22 cellular contexts compared by ENCODE assay signal in the genomic region with DNA sequence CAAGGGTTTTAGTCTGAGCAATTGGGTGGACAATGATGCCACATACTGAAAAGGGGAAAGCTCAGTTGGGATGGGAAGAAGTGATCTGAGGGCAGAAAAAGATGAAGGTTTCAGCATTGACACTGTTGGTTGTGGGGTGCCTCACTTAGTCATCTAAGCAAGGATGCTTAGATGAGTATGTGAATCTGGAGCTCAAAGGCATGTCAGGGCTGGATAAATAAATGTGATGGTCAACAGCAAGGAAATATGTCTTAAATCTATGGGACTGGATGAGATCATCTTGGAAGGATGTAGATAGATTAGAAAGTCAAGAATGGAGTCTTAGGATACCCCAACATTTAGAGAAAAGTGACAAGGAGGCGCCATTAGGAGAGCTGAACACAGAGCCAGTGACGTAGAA.
DNase-seq lines count a peak whose midpoint lies in the region; ATAC-seq, FAIRE-seq and TF ChIP-seq lines count a peak whose summit lies in the region.
"Had no signal": no experiment of that assay in that cellular context is flagged by ENCODE, and none has a peak within 500 bp of the region (broad histone marks: within the 10 kb centered on the region; RNA-seq: fewer than 3 reads in every experiment).

No MANE protein-coding gene starts in this region.

- H3K9me3 Mint-ChIP-seq in activated CD4-positive, alpha-beta T cell treated with anti-CD3 and anti-CD28 coated beads, Interleukin-2, amount 10 ng/mL, durations not matched to agents 7 days and 5 days, result no peaks in the 10 kb centered on the region

- H3K27me3 Mint-ChIP-seq in activated CD4-positive, alpha-beta T cell treated with anti-CD3 and anti-CD28 coated beads, Interleukin-2, amount 10 ng/mL, durations not matched to agents 7 days and 5 days, result no peaks in the 10 kb centered on the region
- H3K27me3 Mint-ChIP-seq: CD4-positive, alpha-beta memory T cell had no signal

- H2AFZ ChIP-seq in IMR-90 (replicated peaks; ENCODE audit: low read length, poor library complexity) (peak overlapping the region; percentile 40), H1 (ENCODE audit: low read length) (no peak overlapping the region)
- H2AFZ ChIP-seq: GM23248 had no signal

- no peak for ATAC-seq in IMR-90 (ENCODE audit: low read depth)
- ATAC-seq in GM21786 (IDR thresholded peaks at IDR 0.05; ENCODE audit: unreplicated experiment), result no peak

- dilution Hi-C loops in IMR-90 (cut with HindIII; ENCODE audit: low sequenced_read_pairs, unreplicated experiment), result no loop called here

- H3K18ac ChIP-seq in IMR-90 (ENCODE audit: low read depth, low read length), result peak overlapping the region; percentile 74
- no peak overlapping the region for H3K18ac ChIP-seq in H1 (ENCODE audit: extremely low read depth, low read length)

- H2AK5ac ChIP-seq in IMR-90 (ENCODE audit: low read depth, low read length) (peak overlapping the region; percentile 92), H1 (ENCODE audit: low read depth, low read length) (no peak overlapping the region)

- CTCF ChIA-PET in IMR-90 (lab: Yijun Ruan, JAX), result no interaction called here
- CTCF ChIA-PET in H1 (lab: Charles Lee; ENCODE audit: partially characterized antibody), result interaction anchor here (0.7 to 0.8 kb wide), 2 partner anchors 44 to 108 kb away, joined by 3 read pairs; no protein-coding TSS in a partner anchor
- CTCF ChIA-PET in activated CD4-positive, alpha-beta T cell treated with anti-CD3 and anti-CD28 coated beads, Interleukin-2, amount 10 ng/mL, durations not matched to agents 7 days and 5 days (lab: Charles Lee), result no interaction called here

- H3K27me3 ChIP-seq in IMR-90 (ENCODE audit: control insufficient read depth, insufficient read depth, low read length), result no peaks in the 10 kb centered on the region
- H3K27me3 ChIP-seq in H1 (replicated peaks in 1 of 4; ENCODE audit: control insufficient read depth in 3 of 4, extremely low read depth in 1 of 4, insufficient read depth in 3 of 4, low read length in 3 of 4), result no peaks in the 10 kb centered on the region

- TF ChIP-seq CTCF in IMR-90 (conservative IDR thresholded peaks at IDR 0.05; ENCODE audit: low read depth, low read length) (no peak), H1 (IDR thresholded peaks at IDR 0.05; ENCODE audit: control extremely low read depth in 1 of 3, insufficient read depth in 1 of 3, low read depth in 1 of 3, low read length in 3 of 3) (no peak), GM10266 (IDR thresholded peaks at IDR 0.05; ENCODE audit: control insufficient read depth, insufficient read depth, low read depth, missing control alignments) (no peak)

- H3K9me1 ChIP-seq in IMR-90 (ENCODE audit: insufficient read depth, low read length), result peaks cover 21% of the 10 kb centered on the region; the same call in 1 of the 2 replicates

- H2BK20ac ChIP-seq in IMR-90 (ENCODE audit: low read depth, low read length), result peak overlapping the region; percentile 97
- H2BK20ac ChIP-seq in H1 (ENCODE audit: low read length), result peak overlapping the region; percentile 51; the same call in 1 of the 2 replicates

- peak overlapping the region; percentile 94 for H3K4ac ChIP-seq in IMR-90 (ENCODE audit: low read depth, low read length)
- H3K4ac ChIP-seq in H1 (replicated peaks; ENCODE audit: insufficient read length, low read depth, low read length), result no peak overlapping the region

- FAIRE-seq in H1 (lab: Jason Lieb, UNC), result no peak
- FAIRE-seq: A204.1, GM12891, GM19239, H54, HTR-8/SVneo had no signal

- H3K4me1 Mint-ChIP-seq in activated CD4-positive, alpha-beta T cell treated with anti-CD3 and anti-CD28 coated beads, Interleukin-2, amount 10 ng/mL, durations not matched to agents 7 days and 5 days, result no peaks in the 10 kb centered on the region
- H3K4me1 Mint-ChIP-seq: CD4-positive, alpha-beta memory T cell; IgD-negative memory B cell had no signal

- POLR2A ChIA-PET in IMR-90 (lab: Charles Lee; ENCODE audit: unreplicated experiment) (no interaction called here), H1 (lab: Charles Lee; ENCODE audit: partially characterized antibody) (no interaction called here)
- POLR2A ChIA-PET in activated CD4-positive, alpha-beta T cell treated with anti-CD3 and anti-CD28 coated beads, Interleukin-2, amount 10 ng/mL, durations not matched to agents 7 days and 5 days (lab: Charles Lee), result no interaction called here

- TF ChIP-seq EP300 in H1 (IDR thresholded peaks at IDR 0.05; ENCODE audit: borderline replicate concordance in 1 of 2, low read depth in 2 of 2, low read length in 2 of 2), result no peak

- peaks cover 18% of the 10 kb centered on the region for H3K4me1 ChIP-seq in IMR-90 (ENCODE audit: control insufficient read depth, insufficient read depth, low read length)
- H3K4me1 ChIP-seq in H1 (replicated peaks in 1 of 4; ENCODE audit: control insufficient read depth in 3 of 4, insufficient read depth in 4 of 4, low read length in 3 of 4), result peaks cover 6 to 15% (median 9%) of the 10 kb centered on the region in 4 experiments; a peak in 6 of 7 replicates

- no peaks in the 10 kb centered on the region for H3K79me2 ChIP-seq in H1 (ENCODE audit: control insufficient read depth in 1 of 2, insufficient read depth in 2 of 2, low read length in 2 of 2)

- WGBS in IMR-90 (ENCODE audit: extremely low coverage in 2 of 2, insufficient read length in 1 of 2), 2 experiments, result no CpG with 5 or more reads among the region's 2 CpGs
- 90% methylated on average over 2 of the region's 2 CpGs; no CpG with 5 or more reads in 1 of the 2 experiments for WGBS in H1 (ENCODE audit: extremely low coverage in 1 of 2, insufficient coverage in 1 of 2, insufficient read length in 1 of 2, insufficient replicate concordance in 2 of 2, low coverage in 1 of 2, low lambda C conversion rate in 2 of 2, missing lambda C conversion rate in 1 of 2), 2 experiments

- intact Hi-C loops in IMR-90 (cut with micrococcal nuclease), result no loop called here

- H2AK9ac ChIP-seq in IMR-90 (replicated peaks; ENCODE audit: low read depth, low read length, poor library complexity), result no peak overlapping the region

- H4K5ac ChIP-seq in IMR-90 (ENCODE audit: low read depth, low read length) (peak overlapping the region; percentile 57; the same call in 1 of the 2 replicates), H1 (ENCODE audit: insufficient read length, low read depth, low read length) (no peak overlapping the region)

- peak; percentile 44 for DNase-seq in EH (ENCODE audit: low read depth)
- DNase-seq in IMR-90, result peak; percentile 37
- no peak for DNase-seq in H1 (ENCODE audit: low read depth in 1 of 2, low spot score in 2 of 2)
- DNase-seq in iris pigment epithelial cell (ENCODE audit: low read depth), result peak; percentile 26
- DNase-seq in NCI-H146 (lab: John Stamatoyannopoulos, UW), result no peak
- DNase-seq in GM10266 (ENCODE audit: extremely low spot score), result no peak
- no peak for DNase-seq in activated CD4-positive, alpha-beta T cell treated with anti-CD3 and anti-CD28 coated beads, Interleukin-2, amount 10 ng/mL, durations not matched to agents 7 days and 5 days
- DNase-seq: AML-193; CD4-positive, alpha-beta memory T cell; DMS153; DMS79; GM23248; HCEC 1CT; KBM-7 had no signal

- H3K23me2 ChIP-seq in H1 (ENCODE audit: low read depth, low read length), result no peaks in the 10 kb centered on the region

- H2BK12ac ChIP-seq in H1 (ENCODE audit: low read depth, low read length), result peak overlapping the region; percentile 82

- TF ChIP-seq POLR2A in IMR-90 (IDR thresholded peaks at IDR 0.05; ENCODE audit: low read depth, low read length) (no peak), H1 (IDR thresholded peaks at IDR 0.05; ENCODE audit: control extremely low read depth in 1 of 2, low read depth in 2 of 2, low read length in 2 of 2) (no peak)

- H3K14ac ChIP-seq in IMR-90 (replicated peaks; ENCODE audit: low read depth, low read length) (peak overlapping the region; percentile 45), H1 (ENCODE audit: insufficient read length) (no peak overlapping the region)

- H4K91ac ChIP-seq in IMR-90 (ENCODE audit: insufficient read depth, low read depth, low read length) (peak overlapping the region; percentile 80), H1 (replicated peaks; ENCODE audit: insufficient read length, low read length) (peak overlapping the region; percentile 16)

- H4K8ac ChIP-seq in IMR-90 (ENCODE audit: low read depth in 2 of 2, low read length in 2 of 2), result peak overlapping the region; percentile 23 to 96; a peak in 3 of 4 replicates
- no peak overlapping the region for H4K8ac ChIP-seq in H1 (ENCODE audit: extremely low read depth, insufficient read depth, low read length)

- BruUV-seq in IMR-90 (replicated peaks; lab: Mats Ljungman, UMichigan), result no TSS peak

- no peaks in the 10 kb centered on the region for H3K36me3 ChIP-seq in IMR-90 (ENCODE audit: control insufficient read depth, insufficient read depth, low read length)
- no peaks in the 10 kb centered on the region for H3K36me3 ChIP-seq in H1 (ENCODE audit: control insufficient read depth in 2 of 4, insufficient read depth in 4 of 4, low read length in 3 of 4)

- peak overlapping the region; percentile 71; the same call in 1 of the 2 replicates for H3K23ac ChIP-seq in IMR-90 (ENCODE audit: low read depth, low read length)
- H3K23ac ChIP-seq in H1 (ENCODE audit: insufficient read length), result no peak overlapping the region

- H2BK5ac ChIP-seq in IMR-90 (ENCODE audit: low read depth, low read length, poor library complexity, severe bottlenecking) (peak overlapping the region; percentile 17), H1 (ENCODE audit: low read depth, low read length) (no peak overlapping the region)

- TF ChIP-seq RAD21 in IMR-90 (IDR thresholded peaks at IDR 0.05; ENCODE audit: low read length) (no peak), H1 (IDR thresholded peaks at IDR 0.05 in 1 of 2, conservative IDR thresholded peaks at IDR 0.05 in 1 of 2; ENCODE audit: low read depth in 2 of 2, low read length in 2 of 2) (no peak)

- H3K27ac Mint-ChIP-seq in activated CD4-positive, alpha-beta T cell treated with anti-CD3 and anti-CD28 coated beads, Interleukin-2, amount 10 ng/mL, durations not matched to agents 7 days and 5 days, result no peak overlapping the region
- H3K27ac Mint-ChIP-seq: CD4-positive, alpha-beta memory T cell; IgD-negative memory B cell had no signal

- H3K56ac ChIP-seq in IMR-90 (ENCODE audit: extremely low read depth, insufficient read depth, low read length) (no peak overlapping the region), H1 (replicated peaks; ENCODE audit: insufficient read length, low read depth, low read length) (no peak overlapping the region)

- H2BK15ac ChIP-seq in IMR-90 (ENCODE audit: low read depth, low read length) (peak overlapping the region; percentile 65), H1 (ENCODE audit: low read length) (no peak overlapping the region)

- in situ Hi-C loops in IMR-90 (cut with MboI; ENCODE audit: low sequenced_read_pairs), result no loop called here

- H3K9me3 ChIP-seq in IMR-90 (ENCODE audit: control insufficient read depth, insufficient read depth, low read length) (no peaks in the 10 kb centered on the region), H1 (ENCODE audit: insufficient read depth in 2 of 2, low read depth in 1 of 2, low read length in 1 of 2) (0 out of 4 replicates have a peak, but pooled peaks cover 0 to 2% of the 10 kb centered on the region in 2 experiments)

- H3K4me2 ChIP-seq in IMR-90 (ENCODE audit: low read depth, low read length), result no peak overlapping the region
- no peak overlapping the region for H3K4me2 ChIP-seq in H1 (ENCODE audit: insufficient read depth in 1 of 2, low read depth in 2 of 2, low read length in 2 of 2)

- H2BK120ac ChIP-seq in IMR-90 (ENCODE audit: low read depth, low read length), result peak overlapping the region; percentile 98
- H2BK120ac ChIP-seq in H1 (replicated peaks; ENCODE audit: low read depth, low read length), result no peak overlapping the region

- no peaks in the 10 kb centered on the region for H3K36me3 Mint-ChIP-seq in activated CD4-positive, alpha-beta T cell treated with anti-CD3 and anti-CD28 coated beads, Interleukin-2, amount 10 ng/mL, durations not matched to agents 7 days and 5 days (ENCODE audit: low read depth)
- H3K36me3 Mint-ChIP-seq: CD4-positive, alpha-beta memory T cell had no signal

- no peaks in the 10 kb centered on the region for H4K20me1 ChIP-seq in IMR-90 (ENCODE audit: insufficient read depth, low read length)
- no peaks in the 10 kb centered on the region for H4K20me1 ChIP-seq in H1 (replicated peaks in 1 of 2; ENCODE audit: control insufficient read depth in 1 of 2, insufficient read depth in 2 of 2, low read length in 2 of 2)

- no peak overlapping the region for H3K27ac ChIP-seq in IMR-90 (ENCODE audit: insufficient read depth, low read length)
- H3K27ac ChIP-seq in H1 (ENCODE audit: low read depth, low read length), result no peak overlapping the region
- H3K27ac ChIP-seq: C4-2B, GM23248 had no signal

- H3K9ac ChIP-seq in IMR-90 (ENCODE audit: low read depth, low read length) (no peak overlapping the region), H1 (replicated peaks in 1 of 4; ENCODE audit: extremely low read depth in 1 of 4, low read depth in 3 of 4, low read length in 3 of 4) (no peak overlapping the region)
- H3K9ac ChIP-seq: GM23248 had no signal

- no peaks in the 10 kb centered on the region for H3K79me1 ChIP-seq in IMR-90 (ENCODE audit: low read depth in 1 of 2, low read length in 2 of 2)
- H3K79me1 ChIP-seq in H1 (ENCODE audit: low read depth, low read length), result no peaks in the 10 kb centered on the region

- no peak overlapping the region for H3K4me3 ChIP-seq in IMR-90 (ENCODE audit: insufficient read depth, low read depth, low read length)
- H3K4me3 ChIP-seq in H1 (ENCODE audit: extremely low read depth in 1 of 4, insufficient read depth in 2 of 4, low read depth in 3 of 4, low read length in 4 of 4), result no peak overlapping the region
- H3K4me3 ChIP-seq: GM23248 had no signal

- H3K4me3 Mint-ChIP-seq in activated CD4-positive, alpha-beta T cell treated with anti-CD3 and anti-CD28 coated beads, Interleukin-2, amount 10 ng/mL, durations not matched to agents 7 days and 5 days, result no peak overlapping the region
- H3K4me3 Mint-ChIP-seq: CD4-positive, alpha-beta memory T cell; IgD-negative memory B cell had no signal

Comparison
In these comparisons a context has a peak if more than half of its experiments do, and no peak if none do; other contexts are left out.
1. DNase-seq: peak in EH (single experiment), IMR-90 (single experiment) and iris pigment epithelial cell (single experiment); none in H1 (0 of 2), NCI-H146 (single experiment), GM10266 (single experiment) and activated CD4-positive, alpha-beta T cell treated with anti-CD3 and anti-CD28 coated beads, Interleukin-2, amount 10 ng/mL, durations not matched to agents 7 days and 5 days (single experiment).